In genomic region chr5:1753490-1753889, GRCh38 we compare ENCODE assay signal across 17 cellular contexts.
"Had no signal": no experiment of that assay in that cellular context is flagged by ENCODE, and none has a peak within 500 bp of the region (broad histone marks: within the 10 kb centered on the region; RNA-seq: fewer than 3 reads in every experiment).

No MANE protein-coding gene starts in this region.

- H3K4me3 ChIP-seq: adrenal gland, dorsolateral prefrontal cortex, gastroesophageal sphincter, mucosa of descending colon, smooth muscle cell had no signal

- H3K4me2 ChIP-seq: smooth muscle cell had no signal

- H3K9me3 ChIP-seq: adrenal gland, gastroesophageal sphincter, mucosa of descending colon had no signal

- ATAC-seq: activated T-helper 17 cell treated with anti-CD3 and anti-CD28 coated beads, Interleukin-2, amount 50 U/mL, for 72 hours; gastroesophageal sphincter; left cardiac atrium; mucosa of descending colon; sciatic nerve; stimulated activated memory B cell treated with anti-CD40 and anti-IgM and Interleukin-4, amounts not matched to agents 10 μg/mL and 1 μg/mL and 100 μg/mL, for 72 hours had no signal

- FAIRE-seq: astrocyte had no signal

- DNase-seq: activated CD4-positive, alpha-beta T cell treated with anti-CD3 and anti-CD28 coated beads for 48 hours; activated T-cell treated with anti-CD3 and anti-CD28 coated beads, Interleukin-2, amount 50 U/mL, for 24 hours; central memory CD4-positive, alpha-beta T cell; hypothalamus; left cardiac atrium; mesenchymal stem cell; mucosa of descending colon; nephron progenitor cell; stimulated activated CD4-positive, alpha-beta T cell treated with anti-CD3 and anti-CD28 coated beads, Interleukin-15, amount 100 ng/mL, for 24 hours had no signal

- H3K27ac ChIP-seq: adrenal gland, dorsolateral prefrontal cortex, gastroesophageal sphincter had no signal

- H3K27me3 ChIP-seq: adrenal gland had no signal

- H3K36me3 ChIP-seq: adrenal gland, gastroesophageal sphincter had no signal

- H3K4me1 ChIP-seq: adrenal gland, gastroesophageal sphincter had no signal
